Comparison of ENCODE assay signal across 8 cellular contexts in genomic region chrX:135345328-135345645, GRCh38. TPM values are rescaled to one million over a fixed set of nuclear protein-coding genes. Genes with fewer than 3 reads are reported as not detected.
A peak's percentile ranks its signal among the peaks of the same experiment; 100 is the strongest.
DNase-seq lines count a peak whose midpoint lies in the region; ATAC-seq, FAIRE-seq and TF ChIP-seq lines count a peak whose summit lies in the region.

No MANE protein-coding gene starts in this region.

- no peak for ATAC-seq in HepG2
- ATAC-seq in HG03159 (IDR thresholded peaks at IDR 0.05; ENCODE audit: unreplicated experiment), result no peak

- H3K27me3 ChIP-seq in bronchial epithelial cell (ENCODE audit: control insufficient read depth, insufficient read depth, low read length) (no peaks in the 10 kb centered on the region), HepG2 (ENCODE audit: control insufficient read depth in 1 of 2, insufficient read depth in 2 of 2, low read length in 2 of 2) (no peaks in the 10 kb centered on the region; a peak in 1 of 5 replicates), testis (no peaks in the 10 kb centered on the region)

- no peak for TF ChIP-seq CTCF in bronchial epithelial cell (IDR thresholded peaks at IDR 0.05; ENCODE audit: insufficient read depth, low read length, severe bottlenecking)
- TF ChIP-seq CTCF in HepG2 (CRISPR knock-in tag; IDR thresholded peaks at IDR 0.05), result no peak
- no peak for TF ChIP-seq CTCF in testis (IDR thresholded peaks at IDR 0.05)

- H3K4me1 ChIP-seq in HepG2 (ENCODE audit: insufficient read depth, low read length), result peaks cover 31% of the 10 kb centered on the region
- no peaks in the 10 kb centered on the region for H3K4me1 ChIP-seq in testis

- no peak for TF ChIP-seq RAD21 in HepG2 (CRISPR knock-in tag; IDR thresholded peaks at IDR 0.05)

- peak overlapping the region; percentile 54 for H2AFZ ChIP-seq in HepG2 (ENCODE audit: low read length)

- peak overlapping the region; percentile 68 for H3K4me3 ChIP-seq in bronchial epithelial cell (ENCODE audit: low read depth, low read length)
- peak overlapping the region; percentile 69 to 84 (median 73) for H3K4me3 ChIP-seq in HepG2 (replicated peaks in 1 of 3; ENCODE audit: insufficient read depth in 1 of 3, low read depth in 2 of 3, low read length in 3 of 3)
- H3K4me3 ChIP-seq in testis, result peak overlapping the region; percentile 66 to 82

- H3K9ac ChIP-seq in HepG2 (ENCODE audit: insufficient read depth, low read depth, low read length), result peak overlapping the region; percentile 76

- no peak overlapping the region for H3K27ac ChIP-seq in HepG2 (ENCODE audit: extremely low read length, insufficient read depth, low read length)
- peak overlapping the region; percentile 91 to 94 for H3K27ac ChIP-seq in testis

- H3K36me3 ChIP-seq in bronchial epithelial cell (ENCODE audit: control insufficient read depth, insufficient read depth, low read length), result peaks cover 1% of the 10 kb centered on the region
- H3K36me3 ChIP-seq in HepG2 (replicated peaks in 1 of 2; ENCODE audit: control insufficient read depth in 1 of 2, insufficient read depth in 2 of 2, low read length in 2 of 2), result no peaks in the 10 kb centered on the region; a peak in 2 of 5 replicates
- H3K36me3 ChIP-seq in testis (ENCODE audit: low read depth, missing control alignments), result no peaks in the 10 kb centered on the region

- no TSS peak for BruUV-seq in HepG2 (replicated peaks; lab: Mats Ljungman, UMichigan)

- H3K9me3 ChIP-seq in HepG2 (ENCODE audit: low read length) (no peaks in the 10 kb centered on the region), testis (no peaks in the 10 kb centered on the region)

- FAIRE-seq in bronchial epithelial cell (lab: Jason Lieb, UNC) (no peak), HepG2 (lab: Jason Lieb, UNC) (no peak)

- POLR2A ChIA-PET in HepG2 (lab: Yijun Ruan, JAX), result no interaction called here

- in situ Hi-C loops in HepG2 (cut with HindIII; ENCODE audit: extremely low pct_ligation_motif_present, low pct_unique_long_range_greater_than_20kb), result no loop called here

- no peak for TF ChIP-seq EP300 in HepG2 (IDR thresholded peaks at IDR 0.05; ENCODE audit: low read depth in 2 of 2, low read length in 2 of 2)
- no peak for TF ChIP-seq EP300 in HepG2 (CRISPR knock-in tag; IDR thresholded peaks at IDR 0.05; ENCODE audit: borderline replicate concordance)

- CTCF ChIA-PET in HepG2 (lab: Yijun Ruan, JAX; ENCODE audit: low intra/inter-chr PET ratio, low total read pairs), result no interaction called here

- peaks cover 2% of the 10 kb centered on the region for H4K20me1 ChIP-seq in HepG2 (ENCODE audit: insufficient read depth, low read length)

- TF ChIP-seq POLR2A in HepG2 (IDR thresholded peaks at IDR 0.05; ENCODE audit: insufficient read depth in 1 of 2, low read depth in 2 of 2, low read length in 2 of 2) (no peak), testis (IDR thresholded peaks at IDR 0.05) (no peak)

- intact Hi-C loops in HepG2 (cut with micrococcal nuclease; ENCODE audit: unreplicated experiment) (no loop called here), testis (cut with DNase I; ENCODE audit: low total_unique reads) (no loop called here)

- 0% methylated on average over 1 of the region's 7 CpGs for WGBS in HepG2 (ENCODE audit: low lambda C conversion rate)
- 0 to 1% methylated on average over 1 to 7 of the region's 7 CpGs for WGBS in testis, 2 donors

- peaks cover 28% of the 10 kb centered on the region for H3K79me2 ChIP-seq in HepG2 (ENCODE audit: insufficient read depth, low read length)

- DNase-seq in EL, result peak; percentile 74
- peak; percentile 55 for DNase-seq in NCI-H1105 treated with DMSO at 0.1 percent for 48 hours (lab: John Stamatoyannopoulos, UW)
- peak; percentile 3 for DNase-seq in bronchial epithelial cell (ENCODE audit: low read depth)
- no peak for DNase-seq in HepG2 (ENCODE audit: low spot score)
- peak; percentile 54 for DNase-seq in testis
- DNase-seq in COLO829 (ENCODE audit: low spot score), result no peak
- DNase-seq in NOMO-1 treated with DMSO at 0.1 percent for 48 hours (lab: John Stamatoyannopoulos, UW; ENCODE audit: unreplicated experiment), result no peak

- H3K4me2 ChIP-seq in HepG2 (ENCODE audit: low read depth, low read length), result peak overlapping the region; percentile 87

RNA-seq across cellular contexts. Expression of gene ZNF449, which starts 0.7 kb away (rescaled TPM):
- total RNA-seq in bronchial epithelial cell (4.7 and 7.6 TPM in 2 replicates), HepG2 (2016; rRNA removed; fragmentation: Illumina TruSeq; extraction: Trizol) (3.0 and 3.4 TPM in 2 replicates), testis (10 to 100 TPM in 1 of 2 donors, 1 to 10 TPM in 1; 9.1 to 11.0 TPM)
- 0.35 and 0.61 TPM in 2 replicates for total RNA-seq in HepG2 (2016; cell fraction: cytosol; rRNA removed; fragmentation: Illumina TruSeq; extraction: Trizol; ENCODE audit: low read depth)
- 3.2 and 3.5 TPM in 2 replicates for total RNA-seq in HepG2 (2016; cell fraction: insoluble cytoplasmic fraction; rRNA removed; fragmentation: Illumina TruSeq; extraction: Trizol)
- total RNA-seq in HepG2 (2016; cell fraction: membrane; rRNA removed; fragmentation: Illumina TruSeq; extraction: Trizol), result 1.2 and 1.4 TPM in 2 replicates
- total RNA-seq in HepG2 (2016; cell fraction: nucleus; rRNA removed; fragmentation: Illumina TruSeq; extraction: Trizol), result 5.3 and 6.5 TPM in 2 replicates
- polyA plus RNA-seq in HepG2 (2011; rRNA removed) (3.5 and 3.9 TPM in 2 replicates), testis (ENCODE audit: insufficient read depth, low read depth, low replicate concordance) (4.9 TPM)
- polyA plus RNA-seq in HepG2 (2011; cell fraction: cytosol; rRNA removed), result 0.54 and 0.94 TPM in 2 replicates
- polyA plus RNA-seq in HepG2 (2011; cell fraction: nucleus; rRNA removed), result 5.9 and 10.9 TPM in 2 replicates
- polyA plus RNA-seq in HepG2 (2012), result 2.7 and 2.9 TPM in 2 replicates
- polyA plus RNA-seq in HepG2 (2016; cell fraction: cytosol; fragmentation: Illumina TruSeq; extraction: Trizol; ENCODE audit: low read depth), result 0.07 TPM in 2 replicates
- polyA plus RNA-seq in HepG2 (2016; cell fraction: insoluble cytoplasmic fraction; fragmentation: Illumina TruSeq; extraction: Trizol; ENCODE audit: low read depth), result 2.2 and 2.4 TPM in 2 replicates
- polyA plus RNA-seq in HepG2 (2016; cell fraction: membrane; fragmentation: Illumina TruSeq; extraction: Trizol; ENCODE audit: low read depth), result 0.30 and 0.45 TPM in 2 replicates
- polyA plus RNA-seq in HepG2 (2016; cell fraction: nucleus; fragmentation: Illumina TruSeq; extraction: Trizol; ENCODE audit: insufficient read depth, low read depth), result 7.3 and 7.5 TPM in 2 replicates
- 0.82 and 0.84 TPM in 2 replicates for polyA minus RNA-seq in HepG2 (2011; rRNA and poly(A)+ RNA removed; ENCODE audit: low replicate concordance)
- 0.99 and 1.3 TPM in 2 replicates for polyA minus RNA-seq in HepG2 (2011; cell fraction: cytosol; rRNA and poly(A)+ RNA removed)
- polyA minus RNA-seq in HepG2 (2011; cell fraction: nucleus; rRNA and poly(A)+ RNA removed), result 10.8 and 16.4 TPM in 2 replicates

RNA-seq across cellular contexts. Expression of gene ZNF75D, which starts 1.4 kb away (rescaled TPM):
- total RNA-seq in bronchial epithelial cell (3.7 and 5.4 TPM in 2 replicates), HepG2 (2016; rRNA removed; fragmentation: Illumina TruSeq; extraction: Trizol) (6.2 and 6.6 TPM in 2 replicates), testis (1 to 10 TPM; 8.0 to 8.3 TPM)
- 0.71 and 0.91 TPM in 2 replicates for total RNA-seq in HepG2 (2016; cell fraction: cytosol; rRNA removed; fragmentation: Illumina TruSeq; extraction: Trizol; ENCODE audit: low read depth)
- total RNA-seq in HepG2 (2016; cell fraction: insoluble cytoplasmic fraction; rRNA removed; fragmentation: Illumina TruSeq; extraction: Trizol), result 6.1 and 6.9 TPM in 2 replicates
- 2.3 and 2.7 TPM in 2 replicates for total RNA-seq in HepG2 (2016; cell fraction: membrane; rRNA removed; fragmentation: Illumina TruSeq; extraction: Trizol)
- 14.1 and 15.5 TPM in 2 replicates for total RNA-seq in HepG2 (2016; cell fraction: nucleus; rRNA removed; fragmentation: Illumina TruSeq; extraction: Trizol)
- polyA plus RNA-seq in HepG2 (2011; rRNA removed) (5.0 and 5.5 TPM in 2 replicates), testis (ENCODE audit: insufficient read depth, low read depth, low replicate concordance) (8.8 TPM)
- polyA plus RNA-seq in HepG2 (2011; cell fraction: cytosol; rRNA removed), result 1.7 and 2.5 TPM in 2 replicates
- 9.3 and 11.7 TPM in 2 replicates for polyA plus RNA-seq in HepG2 (2011; cell fraction: nucleus; rRNA removed)
- 3.1 and 3.2 TPM in 2 replicates for polyA plus RNA-seq in HepG2 (2012)
- polyA plus RNA-seq in HepG2 (2016; cell fraction: cytosol; fragmentation: Illumina TruSeq; extraction: Trizol; ENCODE audit: low read depth), result 0.46 and 0.52 TPM in 2 replicates
- polyA plus RNA-seq in HepG2 (2016; cell fraction: insoluble cytoplasmic fraction; fragmentation: Illumina TruSeq; extraction: Trizol; ENCODE audit: low read depth), result 5.0 TPM in 2 replicates
- polyA plus RNA-seq in HepG2 (2016; cell fraction: membrane; fragmentation: Illumina TruSeq; extraction: Trizol; ENCODE audit: low read depth), result 0.96 and 1.2 TPM in 2 replicates
- polyA plus RNA-seq in HepG2 (2016; cell fraction: nucleus; fragmentation: Illumina TruSeq; extraction: Trizol; ENCODE audit: insufficient read depth, low read depth), result 15.3 and 18.0 TPM in 2 replicates
- polyA minus RNA-seq in HepG2 (2011; rRNA and poly(A)+ RNA removed; ENCODE audit: low replicate concordance), result 5.4 and 7.1 TPM in 2 replicates
- 1.1 and 2.2 TPM in 2 replicates for polyA minus RNA-seq in HepG2 (2011; cell fraction: cytosol; rRNA and poly(A)+ RNA removed)
- 23.6 and 23.9 TPM in 2 replicates for polyA minus RNA-seq in HepG2 (2011; cell fraction: nucleus; rRNA and poly(A)+ RNA removed)

RNA-seq across cellular contexts. Expression of gene ETDC, which starts 36.0 kb away (rescaled TPM):
- total RNA-seq in bronchial epithelial cell, result not detected in 2 replicates
- not detected in 2 replicates for total RNA-seq in HepG2 (2016; rRNA removed; fragmentation: Illumina TruSeq; extraction: Trizol)
- total RNA-seq in HepG2 (2016; cell fraction: cytosol; rRNA removed; fragmentation: Illumina TruSeq; extraction: Trizol; ENCODE audit: low read depth), result not detected in 2 replicates
- total RNA-seq in HepG2 (2016; cell fraction: insoluble cytoplasmic fraction; rRNA removed; fragmentation: Illumina TruSeq; extraction: Trizol), result not detected in 2 replicates
- not detected in 2 replicates for total RNA-seq in HepG2 (2016; cell fraction: membrane; rRNA removed; fragmentation: Illumina TruSeq; extraction: Trizol)
- not detected in 2 replicates for total RNA-seq in HepG2 (2016; cell fraction: nucleus; rRNA removed; fragmentation: Illumina TruSeq; extraction: Trizol)
- not detected in 2 replicates for polyA plus RNA-seq in HepG2 (2011; rRNA removed)
- polyA plus RNA-seq in HepG2 (2011; cell fraction: cytosol; rRNA removed), result not detected in 2 replicates
- not detected in 2 replicates for polyA plus RNA-seq in HepG2 (2011; cell fraction: nucleus; rRNA removed)
- not detected in 2 replicates for polyA plus RNA-seq in HepG2 (2012)
- polyA plus RNA-seq in HepG2 (2016; cell fraction: cytosol; fragmentation: Illumina TruSeq; extraction: Trizol; ENCODE audit: low read depth), result not detected in 2 replicates
- not detected in 2 replicates for polyA plus RNA-seq in HepG2 (2016; cell fraction: insoluble cytoplasmic fraction; fragmentation: Illumina TruSeq; extraction: Trizol; ENCODE audit: low read depth)
- not detected in 2 replicates for polyA plus RNA-seq in HepG2 (2016; cell fraction: membrane; fragmentation: Illumina TruSeq; extraction: Trizol; ENCODE audit: low read depth)
- not detected in 2 replicates for polyA plus RNA-seq in HepG2 (2016; cell fraction: nucleus; fragmentation: Illumina TruSeq; extraction: Trizol; ENCODE audit: insufficient read depth, low read depth)
- not detected in 2 replicates for polyA minus RNA-seq in HepG2 (2011; rRNA and poly(A)+ RNA removed; ENCODE audit: low replicate concordance)
- not detected in 2 replicates for polyA minus RNA-seq in HepG2 (2011; cell fraction: cytosol; rRNA and poly(A)+ RNA removed)
- polyA minus RNA-seq in HepG2 (2011; cell fraction: nucleus; rRNA and poly(A)+ RNA removed), result not detected in 2 replicates
- total RNA-seq in testis, result not detected
- polyA plus RNA-seq in testis (ENCODE audit: insufficient read depth, low read depth, low replicate concordance), result not detected

Comparison
In these comparisons a context has a peak if more than half of its experiments do, and no peak if none do; other contexts are left out.
1. DNase-seq: peak in EL (single experiment), NCI-H1105 treated with DMSO at 0.1 percent for 48 hours (single experiment), bronchial epithelial cell (single experiment) and testis (single experiment); none in HepG2 (single experiment), COLO829 (single experiment) and NOMO-1 treated with DMSO at 0.1 percent for 48 hours (single experiment).
2. Peak in every context shown above with its lines, with median percentiles within 50 percentile points of each other: H3K4me3 ChIP-seq.